In the genomic region with DNA sequence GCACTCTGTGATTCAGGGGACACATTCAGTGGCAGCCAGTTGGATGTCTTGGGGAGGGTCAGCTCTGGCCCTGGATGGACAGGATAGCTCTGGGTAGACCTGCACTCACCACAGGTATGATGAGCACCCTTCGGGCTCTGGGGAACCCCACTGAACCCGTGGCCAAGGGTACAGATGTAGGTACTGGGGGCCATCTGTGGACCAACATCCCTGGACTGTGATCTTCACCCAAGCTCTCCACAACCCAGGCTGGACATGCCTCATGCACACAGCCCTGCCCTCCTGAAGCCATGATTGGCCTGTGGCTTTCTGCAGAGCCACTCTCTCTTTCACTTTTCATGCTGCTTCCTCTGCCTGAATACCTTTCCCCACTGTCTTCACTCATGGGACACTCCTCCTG, we compare ENCODE assay signal across 20 cellular contexts. TPM values are rescaled to one million over a fixed set of nuclear protein-coding genes. Genes with fewer than 3 reads are reported as not detected.
DNase-seq lines count a peak whose midpoint lies in the region; ATAC-seq, FAIRE-seq and TF ChIP-seq lines count a peak whose summit lies in the region.
"Had no signal": no experiment of that assay in that cellular context is flagged by ENCODE, and none has a peak within 500 bp of the region (broad histone marks: within the 10 kb centered on the region; RNA-seq: fewer than 3 reads in every experiment).

No MANE protein-coding gene starts in this region.

- peak; percentile 38 for ATAC-seq in activated CD8-positive, alpha-beta memory T cell treated with anti-CD3 and anti-CD28 coated beads, Interleukin-2, amount 10 ng/mL, durations not matched to agents 7 days and 5 days
- ATAC-seq in activated CD8-positive, alpha-beta T cell treated with anti-CD3 and anti-CD28 coated beads, Interleukin-2, amount 10 ng/mL, durations not matched to agents 7 days and 5 days = peak; percentile 35
- peak; percentile 27 to 33 for ATAC-seq in stimulated activated naive B cell treated with anti-CD40 and anti-IgM and Interleukin-4, amounts not matched to agents 10 μg/mL and 1 μg/mL and 100 μg/mL, for 72 hours (replicated peaks)
- no peak for ATAC-seq in GM19395 (IDR thresholded peaks at IDR 0.05; ENCODE audit: unreplicated experiment)
- ATAC-seq: activated CD4-positive, CD25-positive, alpha-beta regulatory T cell treated with anti-CD3 and anti-CD28 coated beads, Interleukin-2, amount 50 U/mL, for 24 hours had no signal

- no peaks in the 10 kb centered on the region for H3K36me3 ChIP-seq in H7 (replicated peaks; ENCODE audit: control insufficient read depth, insufficient read depth, low read length)
- H3K36me3 ChIP-seq in kidney (ENCODE audit: control insufficient read depth in 1 of 2, insufficient read depth in 2 of 2, low read length in 2 of 2) = no peaks in the 10 kb centered on the region
- H3K36me3 ChIP-seq: right lobe of liver had no signal

- no peak for TF ChIP-seq CTCF in kidney (IDR thresholded peaks at IDR 0.05; ENCODE audit: borderline replicate concordance, extremely low read depth, insufficient read depth)

- H3K27me3 Mint-ChIP-seq in activated CD8-positive, alpha-beta memory T cell treated with anti-CD3 and anti-CD28 coated beads, Interleukin-2, amount 10 ng/mL, durations not matched to agents 7 days and 5 days = peaks cover 24% of the 10 kb centered on the region
- H3K27me3 Mint-ChIP-seq in activated CD8-positive, alpha-beta T cell treated with anti-CD3 and anti-CD28 coated beads, Interleukin-2, amount 10 ng/mL, durations not matched to agents 7 days and 5 days (ENCODE audit: low read depth) = peaks cover 9% of the 10 kb centered on the region
- H3K27me3 Mint-ChIP-seq in stimulated activated naive B cell treated with anti-CD40 and anti-IgM and Interleukin-4, amounts not matched to agents 10 μg/mL and 1 μg/mL and 100 μg/mL, for 72 hours = peaks cover 26 to 30% of the 10 kb centered on the region in 2 donors

- no peak for FAIRE-seq in kidney (lab: Jason Lieb, UNC)

- CTCF ChIA-PET in activated CD8-positive, alpha-beta memory T cell treated with anti-CD3 and anti-CD28 coated beads, Interleukin-2, amount 10 ng/mL, durations not matched to agents 7 days and 5 days (lab: Charles Lee) = interaction anchor here (1.1 to 1.3 kb wide), 2 partner anchors 26 to 438 kb away, joined by 3 to 5 read pairs; no protein-coding TSS in a partner anchor
- CTCF ChIA-PET in activated CD8-positive, alpha-beta T cell treated with anti-CD3 and anti-CD28 coated beads, Interleukin-2, amount 10 ng/mL, durations not matched to agents 7 days and 5 days (lab: Charles Lee) = interaction anchor here (1.0 kb wide), 1 partner anchor 19 kb away, joined by 3 read pairs; no protein-coding TSS in a partner anchor

- DNase-seq in activated CD8-positive, alpha-beta memory T cell treated with anti-CD3 and anti-CD28 coated beads, Interleukin-2, amount 10 ng/mL, durations not matched to agents 7 days and 5 days = peak; percentile 43
- DNase-seq in activated CD8-positive, alpha-beta memory T cell treated with anti-CD3 and anti-CD28 coated beads, Interleukin-2, amount 50 U/mL, for 4 hours = no peak
- peak; percentile 1 for DNase-seq in H7
- DNase-seq in activated CD8-positive, alpha-beta T cell treated with anti-CD3 and anti-CD28 coated beads, Interleukin-2, amount 10 ng/mL, durations not matched to agents 7 days and 5 days = peak; percentile 24
- no peak for DNase-seq in stimulated activated naive B cell treated with anti-CD40 and anti-IgM and Interleukin-4, amounts not matched to agents 10 μg/mL and 1 μg/mL and 100 μg/mL, for 72 hours
- no peak for DNase-seq in NCI-H69 (lab: John Stamatoyannopoulos, UW)
- DNase-seq in kidney = no peak
- DNase-seq: amygdala, hypothalamus, NCI-H1092 treated with DMSO at 0.1 percent for 48 hours, NCI-H2171, occipital lobe had no signal

- H3K4me3 ChIP-seq in H7 (ENCODE audit: insufficient read depth, low read depth, low read length) (no peak overlapping the region), kidney (ENCODE audit: low read length in 2 of 2) (no peak overlapping the region)
- H3K4me3 ChIP-seq: right lobe of liver had no signal

- no peaks in the 10 kb centered on the region for H3K9me3 ChIP-seq in kidney (ENCODE audit: control insufficient read depth in 1 of 2, low read length in 2 of 2)
- H3K9me3 ChIP-seq: right lobe of liver had no signal

- peaks cover 7% of the 10 kb centered on the region for H3K4me1 Mint-ChIP-seq in activated CD8-positive, alpha-beta memory T cell treated with anti-CD3 and anti-CD28 coated beads, Interleukin-2, amount 10 ng/mL, durations not matched to agents 7 days and 5 days
- peaks cover 15% of the 10 kb centered on the region for H3K4me1 Mint-ChIP-seq in activated CD8-positive, alpha-beta T cell treated with anti-CD3 and anti-CD28 coated beads, Interleukin-2, amount 10 ng/mL, durations not matched to agents 7 days and 5 days (ENCODE audit: low read depth)
- H3K4me1 Mint-ChIP-seq in stimulated activated naive B cell treated with anti-CD40 and anti-IgM and Interleukin-4, amounts not matched to agents 10 μg/mL and 1 μg/mL and 100 μg/mL, for 72 hours = peaks cover 7 to 11% of the 10 kb centered on the region in 2 donors

- POLR2A ChIA-PET in activated CD8-positive, alpha-beta T cell treated with anti-CD3 and anti-CD28 coated beads, Interleukin-2, amount 10 ng/mL, durations not matched to agents 7 days and 5 days (lab: Charles Lee) = no interaction called here

- intact Hi-C loops in kidney (cut with DNase I) = no loop called here

- H3K36me3 Mint-ChIP-seq in activated CD8-positive, alpha-beta memory T cell treated with anti-CD3 and anti-CD28 coated beads, Interleukin-2, amount 10 ng/mL, durations not matched to agents 7 days and 5 days = peaks cover 8% of the 10 kb centered on the region
- peaks cover 5% of the 10 kb centered on the region for H3K36me3 Mint-ChIP-seq in activated CD8-positive, alpha-beta T cell treated with anti-CD3 and anti-CD28 coated beads, Interleukin-2, amount 10 ng/mL, durations not matched to agents 7 days and 5 days (ENCODE audit: low read depth)
- no peaks in the 10 kb centered on the region for H3K36me3 Mint-ChIP-seq in stimulated activated naive B cell treated with anti-CD40 and anti-IgM and Interleukin-4, amounts not matched to agents 10 μg/mL and 1 μg/mL and 100 μg/mL, for 72 hours
- H3K36me3 Mint-ChIP-seq: T-cell had no signal

- H3K4me3 Mint-ChIP-seq in activated CD8-positive, alpha-beta memory T cell treated with anti-CD3 and anti-CD28 coated beads, Interleukin-2, amount 10 ng/mL, durations not matched to agents 7 days and 5 days = no peak overlapping the region
- peak overlapping the region; percentile 32 for H3K4me3 Mint-ChIP-seq in activated CD8-positive, alpha-beta T cell treated with anti-CD3 and anti-CD28 coated beads, Interleukin-2, amount 10 ng/mL, durations not matched to agents 7 days and 5 days
- H3K4me3 Mint-ChIP-seq in stimulated activated naive B cell treated with anti-CD40 and anti-IgM and Interleukin-4, amounts not matched to agents 10 μg/mL and 1 μg/mL and 100 μg/mL, for 72 hours = no peak overlapping the region
- H3K4me3 Mint-ChIP-seq: activated T-cell treated with anti-CD3 and anti-CD28 coated beads, Interleukin-2, amount 50 U/mL, for 4 hours; CD4-positive, CD25-positive, alpha-beta regulatory T cell; effector memory CD8-positive, alpha-beta T cell had no signal

- no peak overlapping the region for H3K9ac ChIP-seq in kidney (ENCODE audit: low read length in 2 of 2)

- peaks cover 3% of the 10 kb centered on the region for H3K9me3 Mint-ChIP-seq in activated CD8-positive, alpha-beta memory T cell treated with anti-CD3 and anti-CD28 coated beads, Interleukin-2, amount 10 ng/mL, durations not matched to agents 7 days and 5 days (ENCODE audit: low read depth)
- no peaks in the 10 kb centered on the region for H3K9me3 Mint-ChIP-seq in activated CD8-positive, alpha-beta T cell treated with anti-CD3 and anti-CD28 coated beads, Interleukin-2, amount 10 ng/mL, durations not matched to agents 7 days and 5 days (ENCODE audit: insufficient read depth)
- peaks cover 0 to 2% of the 10 kb centered on the region in 2 donors for H3K9me3 Mint-ChIP-seq in stimulated activated naive B cell treated with anti-CD40 and anti-IgM and Interleukin-4, amounts not matched to agents 10 μg/mL and 1 μg/mL and 100 μg/mL, for 72 hours
- H3K9me3 Mint-ChIP-seq: activated T-cell treated with anti-CD3 and anti-CD28 coated beads, Interleukin-2, amount 50 U/mL, for 4 hours; effector memory CD8-positive, alpha-beta T cell; T-cell had no signal

- no peak overlapping the region for H3K27ac ChIP-seq in kidney (ENCODE audit: low read depth in 2 of 2, low read length in 2 of 2)
- H3K27ac ChIP-seq: right lobe of liver had no signal

- no peaks in the 10 kb centered on the region for H3K27me3 ChIP-seq in H7 (ENCODE audit: control insufficient read depth, insufficient read depth, low read length)
- H3K27me3 ChIP-seq: right lobe of liver had no signal

- peak overlapping the region; percentile 77 for H3K27ac Mint-ChIP-seq in activated CD8-positive, alpha-beta memory T cell treated with anti-CD3 and anti-CD28 coated beads, Interleukin-2, amount 10 ng/mL, durations not matched to agents 7 days and 5 days
- H3K27ac Mint-ChIP-seq in activated CD8-positive, alpha-beta T cell treated with anti-CD3 and anti-CD28 coated beads, Interleukin-2, amount 10 ng/mL, durations not matched to agents 7 days and 5 days = no peak overlapping the region
- no peak overlapping the region for H3K27ac Mint-ChIP-seq in stimulated activated naive B cell treated with anti-CD40 and anti-IgM and Interleukin-4, amounts not matched to agents 10 μg/mL and 1 μg/mL and 100 μg/mL, for 72 hours
- H3K27ac Mint-ChIP-seq: effector memory CD8-positive, alpha-beta T cell had no signal

- no peaks in the 10 kb centered on the region for H3K4me1 ChIP-seq in kidney (ENCODE audit: control insufficient read depth in 1 of 2, insufficient read depth in 1 of 2, low read depth in 1 of 2, low read length in 2 of 2)
- H3K4me1 ChIP-seq: right lobe of liver had no signal

RNA-seq across cellular contexts. Expression of a gene that starts 15.6 kb away (rescaled TPM):
- 10 to 100 TPM in 1 of 2 experiments, 1 to 10 TPM in 1; 7.0 to 10.9 TPM for total RNA-seq in activated CD8-positive, alpha-beta memory T cell treated with anti-CD3 and anti-CD28 coated beads, Interleukin-2, amount 10 ng/mL, durations not matched to agents 7 days and 5 days
- total RNA-seq in H7 (2014; rRNA removed; shearing (Covaris generic)) = 0.28 and 0.85 TPM in 2 replicates
- total RNA-seq in activated CD8-positive, alpha-beta T cell treated with anti-CD3 and anti-CD28 coated beads, Interleukin-2, amount 10 ng/mL, durations not matched to agents 7 days and 5 days = 10 to 100 TPM; 20.8 to 21.5 TPM
- total RNA-seq in kidney = 1.4 TPM
- polyA plus RNA-seq in kidney (ENCODE audit: insufficient read depth, low read depth, low replicate concordance) = 2.1 TPM

RNA-seq across cellular contexts. Expression of a gene that starts 33.4 kb away (rescaled TPM):
- 1 to 10 TPM in 1 of 2 experiments, under 1 TPM in 1; 0.47 to 1.5 TPM for total RNA-seq in activated CD8-positive, alpha-beta memory T cell treated with anti-CD3 and anti-CD28 coated beads, Interleukin-2, amount 10 ng/mL, durations not matched to agents 7 days and 5 days
- total RNA-seq in H7 (2014; rRNA removed; shearing (Covaris generic)) = not detected in 2 replicates
- total RNA-seq in activated CD8-positive, alpha-beta T cell treated with anti-CD3 and anti-CD28 coated beads, Interleukin-2, amount 10 ng/mL, durations not matched to agents 7 days and 5 days = not detected
- not detected for total RNA-seq in kidney
- polyA plus RNA-seq in kidney (ENCODE audit: insufficient read depth, low read depth, low replicate concordance) = not detected
- total RNA-seq: CD4-positive, CD25-positive, alpha-beta regulatory T cell; mononuclear cell; occipital lobe; right lobe of liver; T-cell had no signal
- polyA plus RNA-seq: CD4-positive, CD25-positive, alpha-beta regulatory T cell had no signal

RNA-seq across cellular contexts. Expression of a gene that starts 46.6 kb away (rescaled TPM):
- 100 to 1,000 TPM in 1 of 2 experiments, 1 to 10 TPM in 1; 4.9 to 164 TPM for total RNA-seq in activated CD8-positive, alpha-beta memory T cell treated with anti-CD3 and anti-CD28 coated beads, Interleukin-2, amount 10 ng/mL, durations not matched to agents 7 days and 5 days
- total RNA-seq in H7 (2014; rRNA removed; shearing (Covaris generic)) = not detected in 2 replicates
- under 1 TPM; 0.55 to 0.61 TPM for total RNA-seq in activated CD8-positive, alpha-beta T cell treated with anti-CD3 and anti-CD28 coated beads, Interleukin-2, amount 10 ng/mL, durations not matched to agents 7 days and 5 days
- total RNA-seq in kidney = not detected
- not detected for polyA plus RNA-seq in kidney (ENCODE audit: insufficient read depth, low read depth, low replicate concordance)
- total RNA-seq: CD4-positive, CD25-positive, alpha-beta regulatory T cell; occipital lobe; right lobe of liver had no signal
- polyA plus RNA-seq: CD4-positive, CD25-positive, alpha-beta regulatory T cell had no signal

Comparison
In these comparisons a context has a peak if more than half of its experiments do, and no peak if none do; other contexts are left out.
1. DNase-seq: peak in activated CD8-positive, alpha-beta memory T cell treated with anti-CD3 and anti-CD28 coated beads, Interleukin-2, amount 10 ng/mL, durations not matched to agents 7 days and 5 days (single experiment), H7 (single experiment) and activated CD8-positive, alpha-beta T cell treated with anti-CD3 and anti-CD28 coated beads, Interleukin-2, amount 10 ng/mL, durations not matched to agents 7 days and 5 days (single experiment); none in activated CD8-positive, alpha-beta memory T cell treated with anti-CD3 and anti-CD28 coated beads, Interleukin-2, amount 50 U/mL, for 4 hours (single experiment), stimulated activated naive B cell treated with anti-CD40 and anti-IgM and Interleukin-4, amounts not matched to agents 10 μg/mL and 1 μg/mL and 100 μg/mL, for 72 hours (single experiment), NCI-H69 (single experiment) and kidney (single experiment).